32 cellular contexts compared by ENCODE assay signal in genomic region chr1:246978281-246978680, GRCh38. TPM values are rescaled to one million over a fixed set of nuclear protein-coding genes. Genes with fewer than 3 reads are reported as not detected.
"Had no signal": no experiment of that assay in that cellular context is flagged by ENCODE, and none has a peak within 500 bp of the region (broad histone marks: within the 10 kb centered on the region; RNA-seq: fewer than 3 reads in every experiment).

No MANE protein-coding gene starts in this region.

- H3K27ac ChIP-seq: left lung, lower lobe of right lung, neural progenitor cell, neutrophil, parathyroid adenoma, prostate gland, sigmoid colon, spleen, suprapubic skin, thoracic aorta, tibial artery, upper lobe of right lung had no signal

- FAIRE-seq: islet of Langerhans, kidney, small intestine, urothelium cell line had no signal

- H3K27me3 ChIP-seq: left lung, neural progenitor cell, neutrophil, sigmoid colon, spleen, suprapubic skin, tibial artery, upper lobe of right lung had no signal

- ATAC-seq: left colon; left lung; lower lobe of right lung; naive thymus-derived CD8-positive, alpha-beta T cell; right cardiac atrium; stimulated activated effector memory CD8-positive, alpha-beta T cell treated with anti-CD3 and anti-CD28 coated beads, Interleukin-12 subunit alpha, Interleukin-12 subunit beta, amount 100 ng/mL, for 72 hours; upper lobe of right lung had no signal

- DNase-seq: hypothalamus; immature natural killer cell; kidney; left colon; left lung; lower lobe of right lung; mammary epithelial cell; mesenchymal stem cell; naive thymus-derived CD8-positive, alpha-beta T cell; occipital lobe; retina; right cardiac atrium; sigmoid colon; small intestine; spleen; stimulated activated CD4-positive, alpha-beta T cell treated with anti-CD3 and anti-CD28 coated beads, Interleukin-4, amount 100 ng/mL, for 24 hours; stimulated activated naive CD4-positive, alpha-beta T cell; tibial artery; trophoblast cell; upper lobe of right lung had no signal

- H3K4me3 ChIP-seq: left lung, lower lobe of right lung, neural progenitor cell, prostate gland, sigmoid colon, spleen, suprapubic skin, thoracic aorta, tibial artery, upper lobe of right lung had no signal

- H3K36me3 ChIP-seq: left lung, lower lobe of right lung, neutrophil, prostate gland, sigmoid colon, spleen, suprapubic skin, thoracic aorta, tibial artery, upper lobe of right lung had no signal

- H3K4me1 ChIP-seq: left lung, lower lobe of right lung, neural progenitor cell, parathyroid adenoma, prostate gland, sigmoid colon, spleen, suprapubic skin, tibial artery, upper lobe of right lung had no signal

- H3K4me2 ChIP-seq: neural progenitor cell had no signal

- H3K36me3 Mint-ChIP-seq: stimulated activated effector memory CD8-positive, alpha-beta T cell treated with anti-CD3 and anti-CD28 coated beads, Interleukin-12 subunit alpha, Interleukin-12 subunit beta, amount 100 ng/mL, for 72 hours had no signal

- H3K9me3 ChIP-seq: prostate gland had no signal

- H3K9ac ChIP-seq: neural progenitor cell, parathyroid adenoma had no signal

- H3K4me3 Mint-ChIP-seq: immature natural killer cell; naive thymus-derived CD8-positive, alpha-beta T cell; nephron; neural progenitor cell; stimulated activated effector memory CD8-positive, alpha-beta T cell treated with anti-CD3 and anti-CD28 coated beads, Interleukin-12 subunit alpha, Interleukin-12 subunit beta, amount 100 ng/mL, for 72 hours; stimulated activated naive CD8-positive, alpha-beta T cell treated with anti-CD3 and anti-CD28 coated beads, Interleukin-15, Interleukin-2, amounts not matched to agents 100 ng/mL and 50 ng/mL, for 24 hours had no signal

- H3K4me1 Mint-ChIP-seq: immature natural killer cell; naive thymus-derived CD8-positive, alpha-beta T cell; nephron; neural progenitor cell; stimulated activated effector memory CD8-positive, alpha-beta T cell treated with anti-CD3 and anti-CD28 coated beads, Interleukin-12 subunit alpha, Interleukin-12 subunit beta, amount 100 ng/mL, for 72 hours had no signal

- H3K79me2 ChIP-seq: parathyroid adenoma had no signal

- H2AFZ ChIP-seq: neural progenitor cell, parathyroid adenoma had no signal

- H3K27ac Mint-ChIP-seq: immature natural killer cell; naive thymus-derived CD8-positive, alpha-beta T cell; nephron; neural progenitor cell; stimulated activated effector memory CD8-positive, alpha-beta T cell treated with anti-CD3 and anti-CD28 coated beads, Interleukin-12 subunit alpha, Interleukin-12 subunit beta, amount 100 ng/mL, for 72 hours; stimulated activated naive CD8-positive, alpha-beta T cell treated with anti-CD3 and anti-CD28 coated beads, Interleukin-15, Interleukin-2, amounts not matched to agents 100 ng/mL and 50 ng/mL, for 24 hours had no signal

RNA-seq across cellular contexts. Expression of gene ZNF695, which starts 29.6 kb away (rescaled TPM):
- total RNA-seq: lower lobe of right lung; naive thymus-derived CD8-positive, alpha-beta T cell; thoracic aorta; upper lobe of right lung had no signal
- polyA plus RNA-seq: immature natural killer cell; liver; naive thymus-derived CD8-positive, alpha-beta T cell had no signal
